Comparison of ENCODE assay signal across 2 cellular contexts in genomic region chr6:13649393-13649792, GRCh38.
TF ChIP-seq lines count a peak whose summit lies in the region.

No MANE protein-coding gene starts in this region.

TF ChIP-seq in WTC11, 78 proteins besides CTCF, POLR2A, EP300 and RAD21 (continued from another document):
- TF ChIP-seq, protein P1, sequence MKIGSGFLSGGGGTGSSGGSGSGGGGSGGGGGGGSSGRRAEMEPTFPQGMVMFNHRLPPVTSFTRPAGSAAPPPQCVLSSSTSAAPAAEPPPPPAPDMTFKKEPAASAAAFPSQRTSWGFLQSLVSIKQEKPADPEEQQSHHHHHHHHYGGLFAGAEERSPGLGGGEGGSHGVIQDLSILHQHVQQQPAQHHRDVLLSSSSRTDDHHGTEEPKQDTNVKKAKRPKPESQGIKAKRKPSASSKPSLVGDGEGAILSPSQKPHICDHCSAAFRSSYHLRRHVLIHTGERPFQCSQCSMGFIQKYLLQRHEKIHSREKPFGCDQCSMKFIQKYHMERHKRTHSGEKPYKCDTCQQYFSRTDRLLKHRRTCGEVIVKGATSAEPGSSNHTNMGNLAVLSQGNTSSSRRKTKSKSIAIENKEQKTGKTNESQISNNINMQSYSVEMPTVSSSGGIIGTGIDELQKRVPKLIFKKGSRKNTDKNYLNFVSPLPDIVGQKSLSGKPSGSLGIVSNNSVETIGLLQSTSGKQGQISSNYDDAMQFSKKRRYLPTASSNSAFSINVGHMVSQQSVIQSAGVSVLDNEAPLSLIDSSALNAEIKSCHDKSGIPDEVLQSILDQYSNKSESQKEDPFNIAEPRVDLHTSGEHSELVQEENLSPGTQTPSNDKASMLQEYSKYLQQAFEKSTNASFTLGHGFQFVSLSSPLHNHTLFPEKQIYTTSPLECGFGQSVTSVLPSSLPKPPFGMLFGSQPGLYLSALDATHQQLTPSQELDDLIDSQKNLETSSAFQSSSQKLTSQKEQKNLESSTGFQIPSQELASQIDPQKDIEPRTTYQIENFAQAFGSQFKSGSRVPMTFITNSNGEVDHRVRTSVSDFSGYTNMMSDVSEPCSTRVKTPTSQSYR (CRISPR knock-in tag; IDR thresholded peaks at IDR 0.05): no peak
- TF ChIP-seq GTF2I (CRISPR knock-in tag; conservative IDR thresholded peaks at IDR 0.05): no peak
- TF ChIP-seq PRRX2 (CRISPR knock-in tag; IDR thresholded peaks at IDR 0.05): no peak
- TF ChIP-seq JAZF1 (CRISPR knock-in tag; IDR thresholded peaks at IDR 0.05): no peak
- TF ChIP-seq ZNF232 (CRISPR knock-in tag; IDR thresholded peaks at IDR 0.05): no peak
- TF ChIP-seq ZNF263 (CRISPR knock-in tag; IDR thresholded peaks at IDR 0.05; ENCODE audit: low read depth): no peak

TF ChIP-seq in SK-N-SH treated with all-trans-retinoic acid at 6 μM for 48 hours, 23 proteins besides CTCF, POLR2A, EP300 and RAD21 (continued from another document):
- TF ChIP-seq, protein P2, sequence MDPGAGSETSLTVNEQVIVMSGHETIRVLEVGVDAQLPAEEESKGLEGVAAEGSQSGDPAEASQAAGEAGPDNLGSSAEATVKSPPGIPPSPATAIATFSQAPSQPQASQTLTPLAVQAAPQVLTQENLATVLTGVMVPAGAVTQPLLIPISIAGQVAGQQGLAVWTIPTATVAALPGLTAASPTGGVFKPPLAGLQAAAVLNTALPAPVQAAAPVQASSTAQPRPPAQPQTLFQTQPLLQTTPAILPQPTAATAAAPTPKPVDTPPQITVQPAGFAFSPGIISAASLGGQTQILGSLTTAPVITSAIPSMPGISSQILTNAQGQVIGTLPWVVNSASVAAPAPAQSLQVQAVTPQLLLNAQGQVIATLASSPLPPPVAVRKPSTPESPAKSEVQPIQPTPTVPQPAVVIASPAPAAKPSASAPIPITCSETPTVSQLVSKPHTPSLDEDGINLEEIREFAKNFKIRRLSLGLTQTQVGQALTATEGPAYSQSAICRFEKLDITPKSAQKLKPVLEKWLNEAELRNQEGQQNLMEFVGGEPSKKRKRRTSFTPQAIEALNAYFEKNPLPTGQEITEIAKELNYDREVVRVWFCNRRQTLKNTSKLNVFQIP (CRISPR knock-in tag; IDR thresholded peaks at IDR 0.05; ENCODE audit: borderline replicate concordance, low read depth): no peak
- TF ChIP-seq PATZ1 (CRISPR knock-in tag; IDR thresholded peaks at IDR 0.05; ENCODE audit: borderline replicate concordance) (no peak), ZNF565 (CRISPR knock-in tag; conservative IDR thresholded peaks at IDR 0.05; ENCODE audit: low read depth) (no peak), ZFP3 (CRISPR knock-in tag; IDR thresholded peaks at IDR 0.05) (no peak), TOX (CRISPR knock-in tag; IDR thresholded peaks at IDR 0.05; ENCODE audit: borderline replicate concordance) (no peak), ZNF70 (CRISPR knock-in tag; IDR thresholded peaks at IDR 0.05) (no peak), BACH2 (CRISPR knock-in tag; IDR thresholded peaks at IDR 0.05; ENCODE audit: borderline replicate concordance) (no peak), ZC3H10 (CRISPR knock-in tag; IDR thresholded peaks at IDR 0.05) (no peak), ZFP30 (CRISPR knock-in tag; IDR thresholded peaks at IDR 0.05) (no peak), ARNTL (CRISPR knock-in tag; IDR thresholded peaks at IDR 0.05; ENCODE audit: borderline replicate concordance, low read depth) (no peak), CSDC2 (CRISPR knock-in tag; IDR thresholded peaks at IDR 0.05) (no peak), SNAI2 (CRISPR knock-in tag; IDR thresholded peaks at IDR 0.05) (no peak), GLIS3 (CRISPR knock-in tag; IDR thresholded peaks at IDR 0.05) (no peak), TSHZ2 (CRISPR knock-in tag; IDR thresholded peaks at IDR 0.05) (no peak)
